23 cellular contexts compared by ENCODE assay signal in genomic region chr10:132173185-132173584, GRCh38. TPM values are rescaled to one million over a fixed set of nuclear protein-coding genes. Genes with fewer than 3 reads are reported as not detected.
DNase-seq lines count a peak whose midpoint lies in the region; ATAC-seq and TF ChIP-seq lines count a peak whose summit lies in the region.
"Had no signal": no experiment of that assay in that cellular context is flagged by ENCODE, and none has a peak within 500 bp of the region (broad histone marks: within the 10 kb centered on the region; RNA-seq: fewer than 3 reads in every experiment).

No MANE protein-coding gene starts in this region.

- no peak overlapping the region for H3K4me3 Mint-ChIP-seq in activated CD8-positive, alpha-beta T cell treated with anti-CD3 and anti-CD28 coated beads, Interleukin-2, amount 10 ng/mL, durations not matched to agents 7 days and 5 days
- no peak overlapping the region for H3K4me3 Mint-ChIP-seq in activated CD8-positive, alpha-beta T cell treated with anti-CD3 and anti-CD28 coated beads for 36 hours
- H3K4me3 Mint-ChIP-seq in chondrocyte (ENCODE audit: unreplicated experiment) (no peak overlapping the region), endodermal cell (no peak overlapping the region)
- H3K4me3 Mint-ChIP-seq: stimulated activated naive B cell treated with anti-CD40 and anti-IgM and Interleukin-4, amounts not matched to agents 10 μg/mL and 1 μg/mL and 100 μg/mL, for 72 hours had no signal

- H3K27ac ChIP-seq in endodermal cell (ENCODE audit: low read depth, low read length) = no peak overlapping the region
- H3K27ac ChIP-seq: adrenal gland, epithelial cell of prostate, KMS-11, thyroid gland had no signal

- no peak for TF ChIP-seq CTCF in activated CD8-positive, alpha-beta T cell treated with anti-CD3 and anti-CD28 coated beads for 36 hours (IDR thresholded peaks at IDR 0.05)
- TF ChIP-seq CTCF in chondrocyte (IDR thresholded peaks at IDR 0.05) = no peak
- no peak for TF ChIP-seq CTCF in endodermal cell (conservative IDR thresholded peaks at IDR 0.05)

- H3K27ac Mint-ChIP-seq in activated CD8-positive, alpha-beta T cell treated with anti-CD3 and anti-CD28 coated beads, Interleukin-2, amount 10 ng/mL, durations not matched to agents 7 days and 5 days = peak overlapping the region; percentile 56
- no peak overlapping the region for H3K27ac Mint-ChIP-seq in activated CD8-positive, alpha-beta T cell treated with anti-CD3 and anti-CD28 coated beads for 36 hours
- H3K27ac Mint-ChIP-seq in chondrocyte (ENCODE audit: unreplicated experiment) (no peak overlapping the region), endodermal cell (no peak overlapping the region)
- H3K27ac Mint-ChIP-seq: stimulated activated naive B cell treated with anti-CD40 and anti-IgM and Interleukin-4, amounts not matched to agents 10 μg/mL and 1 μg/mL and 100 μg/mL, for 72 hours had no signal

- H3K4me1 Mint-ChIP-seq in activated CD8-positive, alpha-beta T cell treated with anti-CD3 and anti-CD28 coated beads, Interleukin-2, amount 10 ng/mL, durations not matched to agents 7 days and 5 days (ENCODE audit: low read depth) = no peaks in the 10 kb centered on the region
- H3K4me1 Mint-ChIP-seq in activated CD8-positive, alpha-beta T cell treated with anti-CD3 and anti-CD28 coated beads for 36 hours (ENCODE audit: low read depth) = peaks cover 4% of the 10 kb centered on the region
- H3K4me1 Mint-ChIP-seq in chondrocyte (ENCODE audit: low read depth) (peaks cover 3% of the 10 kb centered on the region), endodermal cell (no peaks in the 10 kb centered on the region)

- H3K4me3 ChIP-seq in endodermal cell (ENCODE audit: low read length) = no peak overlapping the region
- H3K4me3 ChIP-seq: adrenal gland, smooth muscle cell, thyroid gland had no signal

- H3K9me3 ChIP-seq in endodermal cell (ENCODE audit: control insufficient read depth, low read length) = no peaks in the 10 kb centered on the region
- H3K9me3 ChIP-seq: adrenal gland, thyroid gland had no signal

- WGBS in endodermal cell (ENCODE audit: insufficient coverage in 1 of 2, insufficient read length in 1 of 2), 2 experiments = 90 to 91% methylated on average over 2 to 5 of the region's 5 CpGs

- no peaks in the 10 kb centered on the region for H3K36me3 ChIP-seq in endodermal cell (ENCODE audit: control insufficient read depth, insufficient read depth, low read length)
- H3K36me3 ChIP-seq: adrenal gland, thyroid gland had no signal

- H3K36me3 Mint-ChIP-seq in activated CD8-positive, alpha-beta T cell treated with anti-CD3 and anti-CD28 coated beads, Interleukin-2, amount 10 ng/mL, durations not matched to agents 7 days and 5 days (ENCODE audit: low read depth) = no peaks in the 10 kb centered on the region
- H3K36me3 Mint-ChIP-seq in activated CD8-positive, alpha-beta T cell treated with anti-CD3 and anti-CD28 coated beads for 36 hours (ENCODE audit: low read depth) = no peaks in the 10 kb centered on the region
- H3K36me3 Mint-ChIP-seq in chondrocyte (ENCODE audit: low read depth) (peaks cover 3% of the 10 kb centered on the region), endodermal cell (ENCODE audit: low read depth) (no peaks in the 10 kb centered on the region)
- H3K36me3 Mint-ChIP-seq: stimulated activated naive B cell treated with anti-CD40 and anti-IgM and Interleukin-4, amounts not matched to agents 10 μg/mL and 1 μg/mL and 100 μg/mL, for 72 hours had no signal

- H3K27me3 Mint-ChIP-seq in activated CD8-positive, alpha-beta T cell treated with anti-CD3 and anti-CD28 coated beads, Interleukin-2, amount 10 ng/mL, durations not matched to agents 7 days and 5 days (ENCODE audit: low read depth) = peaks cover 19% of the 10 kb centered on the region
- H3K27me3 Mint-ChIP-seq in activated CD8-positive, alpha-beta T cell treated with anti-CD3 and anti-CD28 coated beads for 36 hours = peaks cover 23% of the 10 kb centered on the region
- H3K27me3 Mint-ChIP-seq in chondrocyte (ENCODE audit: low read depth) (peaks cover 58% of the 10 kb centered on the region), endodermal cell (ENCODE audit: insufficient read depth) (peaks cover 9% of the 10 kb centered on the region)

- no peaks in the 10 kb centered on the region for H3K4me1 ChIP-seq in endodermal cell (ENCODE audit: control insufficient read depth, insufficient read depth, low read length)
- H3K4me1 ChIP-seq: adrenal gland had no signal

- no peak overlapping the region for H3K9ac ChIP-seq in endodermal cell (ENCODE audit: extremely low read depth, low read length, poor library complexity, severe bottlenecking)
- H3K9ac ChIP-seq: KMS-11 had no signal

- POLR2A ChIA-PET in activated CD8-positive, alpha-beta T cell treated with anti-CD3 and anti-CD28 coated beads, Interleukin-2, amount 10 ng/mL, durations not matched to agents 7 days and 5 days (lab: Charles Lee) = interaction anchor here (0.6 kb wide), 1 partner anchor 34 kb away, joined by 5 read pairs; no protein-coding TSS in a partner anchor
- POLR2A ChIA-PET in activated CD8-positive, alpha-beta T cell treated with anti-CD3 and anti-CD28 coated beads for 36 hours (lab: Charles Lee) = no interaction called here

- intact Hi-C loops in activated CD8-positive, alpha-beta T cell treated with anti-CD3 and anti-CD28 coated beads for 36 hours (cut with micrococcal nuclease) = no loop called here
- intact Hi-C loops in posterior vena cava (cut with DNase I) = no loop called here

- in situ Hi-C loops in G401 (cut with HindIII; ENCODE audit: low sequenced_read_pairs) = no loop called here

- CTCF ChIA-PET in activated CD8-positive, alpha-beta T cell treated with anti-CD3 and anti-CD28 coated beads, Interleukin-2, amount 10 ng/mL, durations not matched to agents 7 days and 5 days (lab: Charles Lee) = no interaction called here
- CTCF ChIA-PET in activated CD8-positive, alpha-beta T cell treated with anti-CD3 and anti-CD28 coated beads for 36 hours (lab: Charles Lee) = no interaction called here

- H3K27me3 ChIP-seq in endodermal cell (ENCODE audit: control insufficient read depth, insufficient read depth, low read length, poor library complexity, severe bottlenecking) = peaks cover 34% of the 10 kb centered on the region
- H3K27me3 ChIP-seq: adrenal gland, thyroid gland had no signal

- no peak for DNase-seq in activated CD8-positive, alpha-beta T cell treated with anti-CD3 and anti-CD28 coated beads, Interleukin-2, amount 10 ng/mL, durations not matched to agents 7 days and 5 days
- DNase-seq in activated CD8-positive, alpha-beta T cell treated with anti-CD3 and anti-CD28 coated beads for 36 hours = no peak
- DNase-seq in G401 (ENCODE audit: low spot score) = peak; percentile 67
- DNase-seq in chondrocyte (ENCODE audit: low spot score) = peak; percentile 39
- peak; percentile 22 for DNase-seq in posterior vena cava (ENCODE audit: low spot score)
- DNase-seq in endodermal cell = no peak
- DNase-seq in hippocampal formation (lab: John Stamatoyannopoulos, UW) = no peak
- DNase-seq in HUDEP-2 (lab: John Stamatoyannopoulos, UW; ENCODE audit: unreplicated experiment in 76 of 76) = no peak
- DNase-seq: activated effector memory CD4-positive, alpha-beta T cell treated with Interleukin-2 at 50 U/mL for 16 hours; adrenal gland; GOT3; kidney glomerular epithelial cell; NCI-H1436 treated with DMSO at 0.1 percent for 48 hours; NK-92 treated with Interleukin-12 subunit alpha and Interleukin-12 subunit beta, amount 100 ng/mL, for 24 hours; SIG-M5; stimulated activated CD4-positive, alpha-beta T cell treated with anti-CD3 and anti-CD28 coated beads, Interleukin-2, amount 100 ng/mL, for 48 hours; stimulated activated naive B cell treated with anti-CD40 and anti-IgM and Interleukin-4, amounts not matched to agents 10 μg/mL and 1 μg/mL and 100 μg/mL, for 72 hours; SW 1271; thyroid gland had no signal

- peaks cover 3% of the 10 kb centered on the region for H3K9me3 Mint-ChIP-seq in activated CD8-positive, alpha-beta T cell treated with anti-CD3 and anti-CD28 coated beads, Interleukin-2, amount 10 ng/mL, durations not matched to agents 7 days and 5 days (ENCODE audit: insufficient read depth)
- no peaks in the 10 kb centered on the region for H3K9me3 Mint-ChIP-seq in activated CD8-positive, alpha-beta T cell treated with anti-CD3 and anti-CD28 coated beads for 36 hours
- H3K9me3 Mint-ChIP-seq in chondrocyte (ENCODE audit: low read depth) (no peaks in the 10 kb centered on the region), endodermal cell (peaks cover 7% of the 10 kb centered on the region)

- no peak for ATAC-seq in activated CD8-positive, alpha-beta T cell treated with anti-CD3 and anti-CD28 coated beads, Interleukin-2, amount 10 ng/mL, durations not matched to agents 7 days and 5 days
- ATAC-seq in activated CD8-positive, alpha-beta T cell treated with anti-CD3 and anti-CD28 coated beads for 36 hours = no peak

RNA-seq across cellular contexts. Expression of gene DPYSL4, which starts 13.6 kb away (rescaled TPM):
- 1 to 10 TPM; 1.2 to 2.2 TPM for total RNA-seq in activated CD8-positive, alpha-beta T cell treated with anti-CD3 and anti-CD28 coated beads, Interleukin-2, amount 10 ng/mL, durations not matched to agents 7 days and 5 days
- 10 to 100 TPM; 20.9 to 23.2 TPM for total RNA-seq in activated CD8-positive, alpha-beta T cell treated with anti-CD3 and anti-CD28 coated beads for 36 hours
- 4.9 and 6.0 TPM in 2 replicates for total RNA-seq in G401 (2014; rRNA removed; shearing (Covaris generic))
- total RNA-seq in chondrocyte = 19.9 to 37.6 TPM (median 35.2 TPM) in 3 replicates
- total RNA-seq in posterior vena cava = 1 to 10 TPM; 1.4 to 2.1 TPM
- 10 to 100 TPM in 1 of 2 donors, 1 to 10 TPM in 1; 5.1 to 13.5 TPM for total RNA-seq in endodermal cell
- 62.3 TPM for polyA plus RNA-seq in endodermal cell (2013, experiment 1 of 2)
- polyA plus RNA-seq in endodermal cell (2013, experiment 2 of 2) = 52.7 TPM
- total RNA-seq: HT1080 had no signal

Comparison
In these comparisons a context has a peak if more than half of its experiments do, and no peak if none do; other contexts are left out.
1. DNase-seq: peak in G401 (single experiment), chondrocyte (single experiment) and posterior vena cava (single experiment); none in activated CD8-positive, alpha-beta T cell treated with anti-CD3 and anti-CD28 coated beads, Interleukin-2, amount 10 ng/mL, durations not matched to agents 7 days and 5 days (single experiment), activated CD8-positive, alpha-beta T cell treated with anti-CD3 and anti-CD28 coated beads for 36 hours (single experiment), endodermal cell (single experiment), hippocampal formation (0 of 2) and HUDEP-2 (0 of 76).